ENCODE assay signal across 24 cellular contexts in genomic region chr16:52705192-52705591, GRCh38.
"Had no signal": no experiment of that assay in that cellular context is flagged by ENCODE, and none has a peak within 500 bp of the region (broad histone marks: within the 10 kb centered on the region; RNA-seq: fewer than 3 reads in every experiment).

No MANE protein-coding gene starts in this region.

- DNase-seq: dermis blood vessel endothelial cell; effector memory CD4-positive, alpha-beta T cell; erythroblast; esophagus squamous epithelium; foreskin melanocyte; hypothalamus; immature natural killer cell; left ventricle myocardium superior; lower lobe of right lung; naive thymus-derived CD8-positive, alpha-beta T cell; nephron progenitor cell; nucleus accumbens; sigmoid colon; stimulated activated CD4-positive, alpha-beta T cell treated with anti-CD3 and anti-CD28 coated beads, Interleukin-2, amount 100 ng/mL, for 24 hours; stimulated activated CD4-positive, alpha-beta T cell treated with anti-CD3 and anti-CD28 coated beads, Interleukin-4, amount 100 ng/mL, for 24 hours; stimulated activated naive CD8-positive, alpha-beta T cell treated with anti-CD3 and anti-CD28 coated beads, Interleukin-15, Interleukin-2, amounts not matched to agents 100 U/mL and 50 U/mL, for 24 hours; substantia nigra; upper lobe of left lung had no signal

- H3K27ac Mint-ChIP-seq: immature natural killer cell; naive thymus-derived CD8-positive, alpha-beta T cell; nephron progenitor cell; stimulated activated memory B cell treated with anti-CD40 and anti-IgM and Interleukin-4, amounts not matched to agents 10 μg/mL and 1 μg/mL and 100 μg/mL, for 72 hours had no signal

- H3K36me3 Mint-ChIP-seq: immature natural killer cell; naive thymus-derived CD8-positive, alpha-beta T cell; stimulated activated memory B cell treated with anti-CD40 and anti-IgM and Interleukin-4, amounts not matched to agents 10 μg/mL and 1 μg/mL and 100 μg/mL, for 72 hours had no signal

- H3K27me3 ChIP-seq: right atrium auricular region, sigmoid colon, tibial nerve, upper lobe of left lung had no signal

- H3K9me3 Mint-ChIP-seq: nephron progenitor cell had no signal

- H3K27me3 Mint-ChIP-seq: stimulated activated memory B cell treated with anti-CD40 and anti-IgM and Interleukin-4, amounts not matched to agents 10 μg/mL and 1 μg/mL and 100 μg/mL, for 72 hours had no signal

- H3K9me3 ChIP-seq: esophagus squamous epithelium, lower lobe of right lung, prostate gland, right atrium auricular region, sigmoid colon, thoracic aorta, tibial nerve, upper lobe of left lung had no signal

- H3K4me1 ChIP-seq: esophagus squamous epithelium, lower lobe of right lung, prostate gland, right atrium auricular region, sigmoid colon, tibial nerve, upper lobe of left lung had no signal

- H3K4me3 Mint-ChIP-seq: immature natural killer cell; nephron progenitor cell; stimulated activated memory B cell treated with anti-CD40 and anti-IgM and Interleukin-4, amounts not matched to agents 10 μg/mL and 1 μg/mL and 100 μg/mL, for 72 hours had no signal

- H3K4me3 ChIP-seq: coronary artery, esophagus squamous epithelium, lower lobe of right lung, prostate gland, right atrium auricular region, sigmoid colon, thoracic aorta, tibial nerve, upper lobe of left lung had no signal

- H3K36me3 ChIP-seq: esophagus squamous epithelium, lower lobe of right lung, prostate gland, right atrium auricular region, sigmoid colon, thoracic aorta, tibial nerve, upper lobe of left lung had no signal

- ATAC-seq: left ventricle myocardium superior; lower lobe of right lung; naive thymus-derived CD8-positive, alpha-beta T cell; stimulated activated memory B cell treated with anti-CD40 and anti-IgM and Interleukin-4, amounts not matched to agents 10 μg/mL and 1 μg/mL and 100 μg/mL, for 72 hours; stimulated activated naive CD8-positive, alpha-beta T cell treated with anti-CD3 and anti-CD28 coated beads, Interleukin-15, Interleukin-2, amounts not matched to agents 100 U/mL and 50 U/mL, for 24 hours had no signal

- H3K4me1 Mint-ChIP-seq: immature natural killer cell; nephron progenitor cell; stimulated activated memory B cell treated with anti-CD40 and anti-IgM and Interleukin-4, amounts not matched to agents 10 μg/mL and 1 μg/mL and 100 μg/mL, for 72 hours had no signal
